ENCODE assay signal across 8 cellular contexts in the genomic region with DNA sequence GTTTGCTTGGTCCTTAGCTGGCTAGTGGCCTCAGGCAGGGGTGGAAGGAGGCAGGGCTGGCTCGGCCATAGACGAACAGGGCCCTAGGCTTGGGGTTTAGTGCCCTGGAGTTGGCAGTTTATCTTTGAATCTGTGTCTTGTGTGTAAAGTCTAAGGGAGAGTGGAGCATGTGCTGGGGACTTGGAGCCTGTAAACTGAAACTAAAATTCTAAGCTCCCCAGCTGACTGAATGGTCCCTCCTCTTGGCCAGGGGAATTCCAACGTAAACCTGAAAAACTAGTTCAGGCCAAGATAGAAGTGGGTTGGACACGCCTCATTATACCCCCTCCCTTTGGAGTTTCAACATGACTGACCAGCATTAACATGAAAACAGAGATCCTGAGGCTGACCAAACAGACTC. TPM values are rescaled to one million over a fixed set of nuclear protein-coding genes. Genes with fewer than 3 reads are reported as not detected.
A peak's percentile ranks its signal among the peaks of the same experiment; 100 is the strongest.
DNase-seq lines count a peak whose midpoint lies in the region; ATAC-seq and TF ChIP-seq lines count a peak whose summit lies in the region.

No MANE protein-coding gene starts in this region.

- WGBS in esophagus squamous epithelium, 2 donors = 3 to 17% methylated on average over 4 of the region's 4 CpGs

- H3K27me3 Mint-ChIP-seq in stimulated activated memory B cell treated with anti-CD40 and anti-IgM and Interleukin-4, amounts not matched to agents 10 μg/mL and 1 μg/mL and 100 μg/mL, for 72 hours = peaks cover 20% of the 10 kb centered on the region
- H3K27me3 Mint-ChIP-seq in activated CD4-positive, alpha-beta T cell treated with anti-CD3 and anti-CD28 coated beads, Interleukin-2, amount 10 ng/mL, durations not matched to agents 7 days and 5 days = no peaks in the 10 kb centered on the region

- H3K9ac ChIP-seq in HUES48 (ENCODE audit: low read depth, low read length) = 0 out of 2 replicates have a peak overlapping the region, but pooled peaks have one; percentile 1

- no peaks in the 10 kb centered on the region for H3K36me3 Mint-ChIP-seq in stimulated activated memory B cell treated with anti-CD40 and anti-IgM and Interleukin-4, amounts not matched to agents 10 μg/mL and 1 μg/mL and 100 μg/mL, for 72 hours
- H3K36me3 Mint-ChIP-seq in activated CD4-positive, alpha-beta T cell treated with anti-CD3 and anti-CD28 coated beads, Interleukin-2, amount 10 ng/mL, durations not matched to agents 7 days and 5 days (ENCODE audit: low read depth) = no peaks in the 10 kb centered on the region

- no peak overlapping the region for H3K4me3 ChIP-seq in HUES48 (ENCODE audit: low read depth, low read length)
- peak overlapping the region in 3 of 4 donors; percentile 5 to 24 (median 20) for H3K4me3 ChIP-seq in esophagus squamous epithelium

- H3K36me3 ChIP-seq in HUES48 (ENCODE audit: control insufficient read depth, insufficient read depth, low read length) (no peaks in the 10 kb centered on the region), esophagus squamous epithelium (no peaks in the 10 kb centered on the region)

- H3K9me3 Mint-ChIP-seq in stimulated activated memory B cell treated with anti-CD40 and anti-IgM and Interleukin-4, amounts not matched to agents 10 μg/mL and 1 μg/mL and 100 μg/mL, for 72 hours = peaks cover 13% of the 10 kb centered on the region
- peaks cover 11% of the 10 kb centered on the region for H3K9me3 Mint-ChIP-seq in activated CD4-positive, alpha-beta T cell treated with anti-CD3 and anti-CD28 coated beads, Interleukin-2, amount 10 ng/mL, durations not matched to agents 7 days and 5 days

- intact Hi-C loops in esophagus squamous epithelium (cut with DNase I) = no loop called here
- intact Hi-C loops in Right ventricle myocardium inferior (cut with DNase I) = no loop called here

- TF ChIP-seq POLR2A in esophagus squamous epithelium (IDR thresholded peaks at IDR 0.05) = no peak

- POLR2A ChIA-PET in activated CD4-positive, alpha-beta T cell treated with anti-CD3 and anti-CD28 coated beads, Interleukin-2, amount 10 ng/mL, durations not matched to agents 7 days and 5 days (lab: Charles Lee) = no interaction called here

- DNase-seq in EH (ENCODE audit: low read depth) (peak; percentile 47), esophagus squamous epithelium (lab: John Stamatoyannopoulos, UW) (no peak), NCI-H2081 treated with DMSO at 0.1 percent for 48 hours (lab: John Stamatoyannopoulos, UW) (no peak), Right ventricle myocardium inferior (ENCODE audit: missing footprints) (no peak)
- DNase-seq in activated CD4-positive, alpha-beta T cell treated with anti-CD3 and anti-CD28 coated beads, Interleukin-2, amount 10 ng/mL, durations not matched to agents 7 days and 5 days = no peak

- H3K9me3 ChIP-seq in HUES48 (ENCODE audit: control insufficient read depth, insufficient read depth, low read length) (no peaks in the 10 kb centered on the region), esophagus squamous epithelium (no peaks in the 10 kb centered on the region)

- H3K4me3 Mint-ChIP-seq in stimulated activated memory B cell treated with anti-CD40 and anti-IgM and Interleukin-4, amounts not matched to agents 10 μg/mL and 1 μg/mL and 100 μg/mL, for 72 hours = no peak overlapping the region
- H3K4me3 Mint-ChIP-seq in activated CD4-positive, alpha-beta T cell treated with anti-CD3 and anti-CD28 coated beads, Interleukin-2, amount 10 ng/mL, durations not matched to agents 7 days and 5 days = no peak overlapping the region

- H3K27me3 ChIP-seq in HUES48 (ENCODE audit: control insufficient read depth, insufficient read depth, low read length) (no peaks in the 10 kb centered on the region), esophagus squamous epithelium (no peaks in the 10 kb centered on the region)

- no peak for TF ChIP-seq CTCF in esophagus squamous epithelium (IDR thresholded peaks at IDR 0.05)

- H3K27ac Mint-ChIP-seq in stimulated activated memory B cell treated with anti-CD40 and anti-IgM and Interleukin-4, amounts not matched to agents 10 μg/mL and 1 μg/mL and 100 μg/mL, for 72 hours = no peak overlapping the region
- H3K27ac Mint-ChIP-seq in activated CD4-positive, alpha-beta T cell treated with anti-CD3 and anti-CD28 coated beads, Interleukin-2, amount 10 ng/mL, durations not matched to agents 7 days and 5 days = no peak overlapping the region

- H3K4me1 ChIP-seq in HUES48 (ENCODE audit: control insufficient read depth, insufficient read depth, low read length) (peaks cover 15% of the 10 kb centered on the region), esophagus squamous epithelium (peaks cover 14 to 55% (median 17%) of the 10 kb centered on the region in 3 donors)

- CTCF ChIA-PET in activated CD4-positive, alpha-beta T cell treated with anti-CD3 and anti-CD28 coated beads, Interleukin-2, amount 10 ng/mL, durations not matched to agents 7 days and 5 days (lab: Charles Lee) = no interaction called here

- ATAC-seq in GM21515 (IDR thresholded peaks at IDR 0.05; ENCODE audit: unreplicated experiment) (peak; percentile 72), Right ventricle myocardium inferior (no peak)
- ATAC-seq in stimulated activated memory B cell treated with anti-CD40 and anti-IgM and Interleukin-4, amounts not matched to agents 10 μg/mL and 1 μg/mL and 100 μg/mL, for 72 hours = peak; percentile 61

- H3K27ac ChIP-seq in HUES48 (ENCODE audit: low read depth, low read length) (peak overlapping the region; percentile 67), esophagus squamous epithelium (peak overlapping the region; percentile 79 to 90 (median 81))

- H3K4me1 Mint-ChIP-seq in stimulated activated memory B cell treated with anti-CD40 and anti-IgM and Interleukin-4, amounts not matched to agents 10 μg/mL and 1 μg/mL and 100 μg/mL, for 72 hours = peaks cover 8% of the 10 kb centered on the region
- peaks cover 6% of the 10 kb centered on the region for H3K4me1 Mint-ChIP-seq in activated CD4-positive, alpha-beta T cell treated with anti-CD3 and anti-CD28 coated beads, Interleukin-2, amount 10 ng/mL, durations not matched to agents 7 days and 5 days

RNA-seq across cellular contexts. Expression of gene GPR78, which starts 46.1 kb away (rescaled TPM):
- 1 to 10 TPM; 2.5 to 8.3 (median 3.1) TPM for total RNA-seq in esophagus squamous epithelium
- total RNA-seq in Right ventricle myocardium inferior = not detected
- not detected for total RNA-seq in activated CD4-positive, alpha-beta T cell treated with anti-CD3 and anti-CD28 coated beads, Interleukin-2, amount 10 ng/mL, durations not matched to agents 7 days and 5 days

RNA-seq across cellular contexts. Expression of gene CPZ, which starts 58.4 kb away (rescaled TPM):
- total RNA-seq in esophagus squamous epithelium = 10 to 100 TPM in 1 of 4 donors, 1 to 10 TPM in 1, under 1 TPM in 2; 0.76 to 12.2 (median 1.9) TPM
- 0.41 TPM for total RNA-seq in Right ventricle myocardium inferior
- total RNA-seq in activated CD4-positive, alpha-beta T cell treated with anti-CD3 and anti-CD28 coated beads, Interleukin-2, amount 10 ng/mL, durations not matched to agents 7 days and 5 days = not detected
